ENCODE assay signal across 10 cellular contexts in genomic region chr11:114195981-114196731, GRCh38.
A peak's percentile ranks its signal among the peaks of the same experiment; 100 is the strongest.
DNase-seq lines count a peak whose midpoint lies in the region; ATAC-seq and TF ChIP-seq lines count a peak whose summit lies in the region.
"Had no signal": no experiment of that assay in that cellular context is flagged by ENCODE, and none has a peak within 500 bp of the region (broad histone marks: within the 10 kb centered on the region; RNA-seq: fewer than 3 reads in every experiment).

No MANE protein-coding gene starts in this region.

- H3K27ac ChIP-seq in MM.1S (ENCODE audit: low read length) (no peak overlapping the region), coronary artery (peak overlapping the region; percentile 95 to 98)
- H3K27ac ChIP-seq: neutrophil had no signal

- no peaks in the 10 kb centered on the region for H3K79me2 ChIP-seq in MM.1S (ENCODE audit: low read length)

- H3K27ac Mint-ChIP-seq in natural killer cell = peak overlapping the region; percentile 86 to 88
- H3K27ac Mint-ChIP-seq: stimulated activated naive CD8-positive, alpha-beta T cell treated with anti-CD3 and anti-CD28 coated beads, Interleukin-15, Interleukin-2, amounts not matched to agents 100 ng/mL and 50 ng/mL, for 24 hours had no signal

- DNase-seq in AG08395 (ENCODE audit: low spot score) (peak; percentile 14), MM.1S (no peak), coronary artery (ENCODE audit: low spot score) (no peak), natural killer cell (no peak), SW 1271 (lab: John Stamatoyannopoulos, UW) (no peak), foreskin melanocyte (no peak)

- H3K27me3 ChIP-seq in MM.1S (replicated peaks; ENCODE audit: insufficient read depth, low read length) = no peaks in the 10 kb centered on the region
- H3K27me3 ChIP-seq: neutrophil had no signal

- intact Hi-C loops in natural killer cell (cut with micrococcal nuclease) = loop anchor here (5.0 kb wide), 1 partner anchor 41 kb away; no protein-coding TSS in a partner anchor

- no peaks in the 10 kb centered on the region for H3K4me1 ChIP-seq in MM.1S (ENCODE audit: low read length)

- H3K4me1 Mint-ChIP-seq in natural killer cell = peaks cover 53 to 65% of the 10 kb centered on the region in 2 donors

- H3K9me2 ChIP-seq in MM.1S (replicated peaks; ENCODE audit: insufficient read depth, low read length) = no peaks in the 10 kb centered on the region

- no peaks in the 10 kb centered on the region for H3K9me3 Mint-ChIP-seq in natural killer cell

- H3K4me3 Mint-ChIP-seq in natural killer cell = no peak overlapping the region
- H3K4me3 Mint-ChIP-seq: stimulated activated naive CD8-positive, alpha-beta T cell treated with anti-CD3 and anti-CD28 coated beads, Interleukin-15, Interleukin-2, amounts not matched to agents 100 ng/mL and 50 ng/mL, for 24 hours had no signal

- no peak overlapping the region for H3K4me2 ChIP-seq in MM.1S (ENCODE audit: low read depth, low read length)

- no peaks in the 10 kb centered on the region for H3K27me3 Mint-ChIP-seq in natural killer cell (ENCODE audit: low read depth in 2 of 2)
- H3K27me3 Mint-ChIP-seq: stimulated activated naive CD8-positive, alpha-beta T cell treated with anti-CD3 and anti-CD28 coated beads, Interleukin-15, Interleukin-2, amounts not matched to agents 100 ng/mL and 50 ng/mL, for 24 hours had no signal

- no peaks in the 10 kb centered on the region for H3K36me3 ChIP-seq in MM.1S (replicated peaks; ENCODE audit: insufficient read depth, low read length)
- H3K36me3 ChIP-seq: neutrophil had no signal

- no peak overlapping the region for H3K4me3 ChIP-seq in MM.1S (ENCODE audit: low read length)
- no peak overlapping the region for H3K4me3 ChIP-seq in coronary artery

- peak in 2 of 3 donors; percentile 41 to 49 for ATAC-seq in natural killer cell
- no peak for ATAC-seq in GM19397 (IDR thresholded peaks at IDR 0.05; ENCODE audit: unreplicated experiment)
- no peak for ATAC-seq in SK-N-SH treated with all-trans-retinoic acid at 6 μM for 48 hours

- H3K9ac ChIP-seq in MM.1S (ENCODE audit: low read length) = no peak overlapping the region

- H3K36me3 Mint-ChIP-seq in natural killer cell = no peaks in the 10 kb centered on the region

- peak; percentile 25 for TF ChIP-seq CTCF in MM.1S (IDR thresholded peaks at IDR 0.05; ENCODE audit: low read length)
- no peak for TF ChIP-seq CTCF in coronary artery (IDR thresholded peaks at IDR 0.05)
- no peak for TF ChIP-seq CTCF in natural killer cell (IDR thresholded peaks at IDR 0.05)

- H4K20me1 ChIP-seq in MM.1S (ENCODE audit: insufficient read depth, low read length) = no peaks in the 10 kb centered on the region

- no peaks in the 10 kb centered on the region for H3F3A ChIP-seq in MM.1S (ENCODE audit: insufficient read depth, low read length)

- H2AFZ ChIP-seq in MM.1S (ENCODE audit: low read length) = no peak overlapping the region

- H3K9me3 ChIP-seq in MM.1S (replicated peaks; ENCODE audit: insufficient read depth, low read length) = no peaks in the 10 kb centered on the region
- H3K9me3 ChIP-seq: neutrophil had no signal

TF ChIP-seq in SK-N-SH treated with all-trans-retinoic acid at 6 μM for 48 hours, 23 proteins besides CTCF, POLR2A, EP300 and RAD21:
- no peak for TF ChIP-seq TSHZ2 (CRISPR knock-in tag; IDR thresholded peaks at IDR 0.05)
- TF ChIP-seq TOX (CRISPR knock-in tag; IDR thresholded peaks at IDR 0.05; ENCODE audit: borderline replicate concordance) = no peak

Comparison
In these comparisons a context has a peak if more than half of its experiments do, and no peak if none do; other contexts are left out.
1. ATAC-seq: peak in natural killer cell (2 of 3); none in GM19397 (single experiment) and SK-N-SH treated with all-trans-retinoic acid at 6 μM for 48 hours (single experiment).